Comparison of ENCODE assay signal across 1 cellular context in the genomic region with DNA sequence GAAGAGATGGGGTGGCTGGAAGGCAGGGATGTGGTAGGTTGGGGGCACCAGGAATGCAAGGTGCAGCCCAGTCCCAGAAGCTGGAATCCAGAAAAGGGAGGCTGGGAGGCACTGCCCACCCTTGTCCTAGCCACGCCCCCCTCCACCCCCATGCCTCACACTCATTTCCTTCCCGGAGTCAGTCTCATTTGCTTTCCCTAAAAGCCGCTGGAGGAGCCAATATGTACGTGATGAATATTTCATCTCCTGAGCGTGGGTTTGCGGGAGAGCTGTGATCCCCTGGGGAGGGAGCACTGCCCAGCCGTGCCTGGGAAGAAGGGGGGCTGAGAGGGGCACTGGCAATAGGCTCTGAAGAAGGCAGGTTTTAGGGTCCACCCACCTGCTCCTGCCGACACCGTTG.
TF ChIP-seq lines count a peak whose summit lies in the region.

No MANE protein-coding gene starts in this region.

TF ChIP-seq in HEK293, 187 proteins besides CTCF, POLR2A, EP300 and RAD21 (continued from another document):
- TF ChIP-seq GLIS1 (tag by site-specific recombination; IDR thresholded peaks at IDR 0.05) = peak; percentile 59; the same call in 1 of the 2 replicates
- TF ChIP-seq ZNF114 (tag by site-specific recombination; IDR thresholded peaks at IDR 0.05) = no peak
